In genomic region chr6:159232751-159233150, GRCh38 we compare ENCODE assay signal across 31 cellular contexts.
"Had no signal": no experiment of that assay in that cellular context is flagged by ENCODE, and none has a peak within 500 bp of the region (broad histone marks: within the 10 kb centered on the region; RNA-seq: fewer than 3 reads in every experiment).

No MANE protein-coding gene starts in this region.

- H3K27ac Mint-ChIP-seq: naive thymus-derived CD8-positive, alpha-beta T cell; natural killer cell treated with Interleukin-12 subunit alpha and Interleukin-12 subunit beta and Interleukin-15 and Interleukin-18, amount 100 ng/mL, for 72 hours; nephron progenitor cell; progenitor cell of endocrine pancreas; stimulated activated memory B cell treated with anti-CD40 and anti-IgM and Interleukin-4, amounts not matched to agents 10 μg/mL and 1 μg/mL and 100 μg/mL, for 72 hours; stimulated activated naive CD8-positive, alpha-beta T cell treated with anti-CD3 and anti-CD28 coated beads, Interleukin-15, amount 100 ng/mL, for 72 hours; type B pancreatic cell had no signal

- H3K27me3 ChIP-seq: ovary, right lobe of liver, testis, vagina had no signal

- H3K4me2 ChIP-seq: smooth muscle cell had no signal

- H3K4me3 ChIP-seq: ovary, psoas muscle, right lobe of liver, skin epidermis, smooth muscle cell, spleen, tibial artery, transverse colon, vagina had no signal

- H3K9ac ChIP-seq: parathyroid adenoma had no signal

- H2AFZ ChIP-seq: parathyroid adenoma had no signal

- H3K36me3 ChIP-seq: ovary, right lobe of liver, spleen, suprapubic skin, tibial artery, transverse colon, vagina had no signal

- ATAC-seq: naive thymus-derived CD8-positive, alpha-beta T cell; stimulated activated naive CD8-positive, alpha-beta T cell treated with anti-CD3 and anti-CD28 coated beads, Interleukin-15, Interleukin-2, amounts not matched to agents 100 U/mL and 50 U/mL, for 24 hours had no signal

- H3K4me1 ChIP-seq: parathyroid adenoma, psoas muscle, tibial artery, transverse colon, vagina had no signal

- H3K4me3 Mint-ChIP-seq: naive thymus-derived CD8-positive, alpha-beta T cell; natural killer cell treated with Interleukin-12 subunit alpha and Interleukin-12 subunit beta and Interleukin-15 and Interleukin-18, amount 100 ng/mL, for 72 hours; neural crest cell; stimulated activated memory B cell treated with anti-CD40 and anti-IgM and Interleukin-4, amounts not matched to agents 10 μg/mL and 1 μg/mL and 100 μg/mL, for 72 hours; stimulated activated naive CD8-positive, alpha-beta T cell treated with anti-CD3 and anti-CD28 coated beads, Interleukin-15, amount 100 ng/mL, for 72 hours; type B pancreatic cell had no signal

- H3K9me3 ChIP-seq: ovary, psoas muscle, right lobe of liver, spleen, suprapubic skin, testis, tibial artery, transverse colon, vagina had no signal

- H3K9me3 Mint-ChIP-seq: naive thymus-derived CD8-positive, alpha-beta T cell; natural killer cell treated with Interleukin-12 subunit alpha and Interleukin-12 subunit beta and Interleukin-15 and Interleukin-18, amount 100 ng/mL, for 72 hours; neural crest cell; stimulated activated memory B cell treated with anti-CD40 and anti-IgM and Interleukin-4, amounts not matched to agents 10 μg/mL and 1 μg/mL and 100 μg/mL, for 72 hours; stimulated activated naive CD8-positive, alpha-beta T cell treated with anti-CD3 and anti-CD28 coated beads, Interleukin-15, amount 100 ng/mL, for 72 hours; type B pancreatic cell had no signal

- DNase-seq: naive thymus-derived CD8-positive, alpha-beta T cell; nephron progenitor cell; occipital lobe; ovary; posterior cingulate gyrus; psoas muscle; right cardiac atrium; right lobe of liver; spleen; stimulated activated CD4-positive, alpha-beta T cell treated with anti-CD3 and anti-CD28 coated beads, Interleukin-12 subunit alpha, Interleukin-12 subunit beta, amount 100 ng/mL, for 4 hours; stimulated activated CD4-positive, alpha-beta T cell treated with anti-CD3 and anti-CD28 coated beads, Interleukin-1b, Interleukin-23, amount 100 ng/mL, for 48 hours; stimulated activated CD4-positive, alpha-beta T cell treated with anti-CD3 and anti-CD28 coated beads, Interleukin-4, amount 100 ng/mL, for 1 hour; stimulated activated CD4-positive, alpha-beta T cell treated with anti-CD3 and anti-CD28 coated beads, Interleukin-4, amount 100 ng/mL, for 4 hours; stimulated activated CD8-positive, alpha-beta memory T cell treated with anti-CD3 and anti-CD28 coated beads, Interleukin-4, amount 100 ng/mL, for 48 hours; stimulated activated naive CD4-positive, alpha-beta T cell; stimulated activated naive CD8-positive, alpha-beta T cell treated with anti-CD3 and anti-CD28 coated beads, Interleukin-15, amount 100 ng/mL, for 72 hours; stimulated activated naive CD8-positive, alpha-beta T cell treated with anti-CD3 and anti-CD28 coated beads, Interleukin-15, Interleukin-2, amounts not matched to agents 100 U/mL and 50 U/mL, for 24 hours; substantia nigra; testis; tibial artery; transverse colon had no signal

- H3K27ac ChIP-seq: ovary, parathyroid adenoma, psoas muscle, right lobe of liver, skin epidermis, spleen, suprapubic skin, testis, tibial artery, transverse colon, vagina had no signal

- H3K36me3 Mint-ChIP-seq: naive thymus-derived CD8-positive, alpha-beta T cell; natural killer cell treated with Interleukin-12 subunit alpha and Interleukin-12 subunit beta and Interleukin-15 and Interleukin-18, amount 100 ng/mL, for 72 hours; stimulated activated memory B cell treated with anti-CD40 and anti-IgM and Interleukin-4, amounts not matched to agents 10 μg/mL and 1 μg/mL and 100 μg/mL, for 72 hours; type B pancreatic cell had no signal

- H3K4me1 Mint-ChIP-seq: nephron progenitor cell; stimulated activated memory B cell treated with anti-CD40 and anti-IgM and Interleukin-4, amounts not matched to agents 10 μg/mL and 1 μg/mL and 100 μg/mL, for 72 hours; stimulated activated naive CD8-positive, alpha-beta T cell treated with anti-CD3 and anti-CD28 coated beads, Interleukin-15, amount 100 ng/mL, for 72 hours had no signal
